Comparison of ENCODE assay signal across 1 cellular context in genomic region chr13:41313659-41314197, GRCh38.
TF ChIP-seq lines count a peak whose summit lies in the region.

No MANE protein-coding gene starts in this region.

TF ChIP-seq in HEK293, 187 proteins besides CTCF, POLR2A, EP300 and RAD21 (continued from another document):
- TF ChIP-seq, protein P1, sequence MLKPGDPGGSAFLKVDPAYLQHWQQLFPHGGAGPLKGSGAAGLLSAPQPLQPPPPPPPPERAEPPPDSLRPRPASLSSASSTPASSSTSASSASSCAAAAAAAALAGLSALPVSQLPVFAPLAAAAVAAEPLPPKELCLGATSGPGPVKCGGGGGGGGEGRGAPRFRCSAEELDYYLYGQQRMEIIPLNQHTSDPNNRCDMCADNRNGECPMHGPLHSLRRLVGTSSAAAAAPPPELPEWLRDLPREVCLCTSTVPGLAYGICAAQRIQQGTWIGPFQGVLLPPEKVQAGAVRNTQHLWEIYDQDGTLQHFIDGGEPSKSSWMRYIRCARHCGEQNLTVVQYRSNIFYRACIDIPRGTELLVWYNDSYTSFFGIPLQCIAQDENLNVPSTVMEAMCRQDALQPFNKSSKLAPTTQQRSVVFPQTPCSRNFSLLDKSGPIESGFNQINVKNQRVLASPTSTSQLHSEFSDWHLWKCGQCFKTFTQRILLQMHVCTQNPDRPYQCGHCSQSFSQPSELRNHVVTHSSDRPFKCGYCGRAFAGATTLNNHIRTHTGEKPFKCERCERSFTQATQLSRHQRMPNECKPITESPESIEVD (tag by site-specific recombination; IDR thresholded peaks at IDR 0.05): 0 out of 2 replicates have a peak, but pooled peaks have one; percentile 1
